ENCODE assay signal across 1 cellular context in the genomic region with DNA sequence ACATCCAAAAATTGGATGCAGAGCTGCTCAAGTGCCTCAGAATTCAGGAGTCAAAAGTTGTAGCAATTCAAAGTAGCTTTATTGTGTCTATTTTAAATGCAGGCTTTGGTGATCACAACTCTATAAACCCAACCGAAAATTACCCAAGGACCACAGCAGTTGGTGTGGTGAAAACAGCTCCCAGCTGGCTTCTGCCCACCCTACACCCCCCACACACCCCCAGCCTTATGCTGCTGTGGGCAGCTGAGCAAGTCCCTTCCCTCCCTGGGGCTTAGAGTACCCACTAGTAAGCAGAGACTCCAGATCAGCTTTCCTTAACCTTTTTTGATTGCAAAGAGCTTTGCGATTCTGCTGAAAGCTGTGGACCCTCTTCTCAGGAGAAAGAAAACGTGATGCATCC.
TF ChIP-seq lines count a peak whose summit lies in the region.

No MANE protein-coding gene starts in this region.

TF ChIP-seq in HepG2, 621 proteins besides CTCF, POLR2A, EP300 and RAD21:
- TF ChIP-seq ZNF644 (CRISPR knock-in tag; IDR thresholded peaks at IDR 0.05; ENCODE audit: low read depth), result no peak
- no peak for TF ChIP-seq ZNF451 (CRISPR knock-in tag; IDR thresholded peaks at IDR 0.05)
- 0 out of 2 replicates have a peak, but pooled peaks have one; percentile 0 for TF ChIP-seq BRD4 (CRISPR knock-in tag; IDR thresholded peaks at IDR 0.05)
- TF ChIP-seq CHD4 (IDR thresholded peaks at IDR 0.05; ENCODE audit: borderline replicate concordance, low read length), result 0 out of 2 replicates have a peak, but pooled peaks have one; percentile 8
- TF ChIP-seq SOX6 (IDR thresholded peaks at IDR 0.05), result no peak
- 0 out of 2 replicates have a peak, but pooled peaks have one; percentile 7 for TF ChIP-seq SOX6 (CRISPR knock-in tag; IDR thresholded peaks at IDR 0.05)
- 0 out of 2 replicates have a peak, but pooled peaks have one; percentile 3 for TF ChIP-seq TBX2 (CRISPR knock-in tag; IDR thresholded peaks at IDR 0.05; ENCODE audit: borderline replicate concordance)
TF ChIP-seq in HepG2: peak in this region for 4.
